18 cellular contexts compared by ENCODE assay signal in the genomic region with DNA sequence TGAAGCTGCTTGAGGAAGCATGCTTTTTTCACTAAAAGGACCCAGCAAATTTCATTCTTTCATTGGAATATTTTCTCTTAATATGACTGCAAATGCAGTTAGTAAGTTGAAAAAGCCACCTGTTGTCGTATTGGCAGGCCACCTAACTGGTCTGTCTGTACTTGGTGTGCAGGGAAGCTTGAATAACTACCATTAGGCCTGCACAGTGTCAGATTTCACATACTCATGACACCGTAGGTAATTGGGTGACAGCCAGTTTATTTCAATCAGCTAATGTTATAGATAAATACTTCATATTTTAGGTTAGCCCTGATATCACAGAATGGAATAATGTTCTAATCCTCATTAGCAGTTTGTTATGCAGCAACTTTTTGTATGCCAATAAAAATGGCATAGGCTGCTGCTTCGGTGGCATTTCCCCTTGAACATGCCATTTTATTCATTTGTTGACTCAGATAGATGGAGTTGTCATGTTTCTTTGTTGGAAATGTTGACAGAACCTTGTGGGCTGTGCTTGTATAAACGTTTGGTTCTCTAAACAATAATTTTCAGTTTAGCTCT.
A peak's percentile ranks its signal among the peaks of the same experiment; 100 is the strongest.
DNase-seq lines count a peak whose midpoint lies in the region; ATAC-seq and TF ChIP-seq lines count a peak whose summit lies in the region.
"Had no signal": no experiment of that assay in that cellular context is flagged by ENCODE, and none has a peak within 500 bp of the region (broad histone marks: within the 10 kb centered on the region; RNA-seq: fewer than 3 reads in every experiment).

No MANE protein-coding gene starts in this region.

- no peak for TF ChIP-seq EP300 in tibial nerve (IDR thresholded peaks at IDR 0.05)

- no peaks in the 10 kb centered on the region for H3K36me3 ChIP-seq in tibial nerve
- H3K36me3 ChIP-seq: Peyer's patch had no signal

- H3K4me3 ChIP-seq in tibial nerve, result no peak overlapping the region
- H3K4me3 ChIP-seq: body of pancreas, coronary artery, Peyer's patch had no signal

- peaks cover 0 to 8% of the 10 kb centered on the region in 2 donors for H3K27me3 ChIP-seq in tibial nerve
- H3K27me3 ChIP-seq: body of pancreas, Peyer's patch had no signal

- WGBS in tibial nerve, 2 donors, result 55 to 56% methylated on average over 4 of the region's 4 CpGs

- H3K27me3 Mint-ChIP-seq in stimulated activated naive B cell treated with anti-CD40 and anti-IgM and Interleukin-4, amounts not matched to agents 10 μg/mL and 1 μg/mL and 100 μg/mL, for 72 hours, result no peaks in the 10 kb centered on the region
- H3K27me3 Mint-ChIP-seq: activated naive CD4-positive, alpha-beta T cell treated with anti-CD3 and anti-CD28 coated beads, Interleukin-2, amount 50 U/mL, for 24 hours; CD4-positive, alpha-beta T cell had no signal

- no peak overlapping the region for H3K4me3 Mint-ChIP-seq in stimulated activated naive B cell treated with anti-CD40 and anti-IgM and Interleukin-4, amounts not matched to agents 10 μg/mL and 1 μg/mL and 100 μg/mL, for 72 hours
- H3K4me3 Mint-ChIP-seq: activated naive CD4-positive, alpha-beta T cell treated with anti-CD3 and anti-CD28 coated beads, Interleukin-2, amount 50 U/mL, for 24 hours; CD4-positive, alpha-beta T cell; natural killer cell had no signal

- no peaks in the 10 kb centered on the region for H3K9me3 Mint-ChIP-seq in stimulated activated naive B cell treated with anti-CD40 and anti-IgM and Interleukin-4, amounts not matched to agents 10 μg/mL and 1 μg/mL and 100 μg/mL, for 72 hours
- H3K9me3 Mint-ChIP-seq: activated naive CD4-positive, alpha-beta T cell treated with anti-CD3 and anti-CD28 coated beads, Interleukin-2, amount 50 U/mL, for 24 hours; CD4-positive, alpha-beta T cell; natural killer cell had no signal

- no peak for TF ChIP-seq POLR2A in tibial nerve (IDR thresholded peaks at IDR 0.05)

- H3K4me1 ChIP-seq in tibial nerve, result no peaks in the 10 kb centered on the region
- H3K4me1 ChIP-seq: body of pancreas, Peyer's patch had no signal

- DNase-seq in Ammon's horn (ENCODE audit: low spot score) (peak; percentile 1), NCI-H1105 (lab: John Stamatoyannopoulos, UW) (peak; percentile 82), NCI-H2171 (lab: John Stamatoyannopoulos, UW) (peak; percentile 37), SHP77 treated with DMSO at 0.1 percent for 48 hours (lab: John Stamatoyannopoulos, UW) (peak; percentile 35), GM10266 (ENCODE audit: extremely low spot score) (no peak), tibial nerve (ENCODE audit: low spot score in 2 of 2) (no peak)
- DNase-seq in stimulated activated naive B cell treated with anti-CD40 and anti-IgM and Interleukin-4, amounts not matched to agents 10 μg/mL and 1 μg/mL and 100 μg/mL, for 72 hours, result no peak
- DNase-seq: activated T-cell treated with anti-CD3 and anti-CD28 coated beads, Interleukin-2, amount 50 U/mL, for 1 hour; CD4-positive, alpha-beta T cell; GF-D8; Karpas-422; natural killer cell; Peyer's patch; stimulated activated naive CD8-positive, alpha-beta T cell treated with anti-CD3 and anti-CD28 coated beads, Interleukin-15, Interleukin-2, amounts not matched to agents 100 U/mL and 50 U/mL, for 24 hours had no signal

- ATAC-seq in HG03354 (IDR thresholded peaks at IDR 0.05; ENCODE audit: poor library complexity, severe bottlenecking, unreplicated experiment), result no peak
- no peak for ATAC-seq in stimulated activated naive B cell treated with anti-CD40 and anti-IgM and Interleukin-4, amounts not matched to agents 10 μg/mL and 1 μg/mL and 100 μg/mL, for 72 hours (replicated peaks)
- ATAC-seq: body of pancreas; natural killer cell; stimulated activated naive CD8-positive, alpha-beta T cell treated with anti-CD3 and anti-CD28 coated beads, Interleukin-15, Interleukin-2, amounts not matched to agents 100 U/mL and 50 U/mL, for 24 hours had no signal

- H3K9me3 ChIP-seq in tibial nerve, result no peaks in the 10 kb centered on the region
- H3K9me3 ChIP-seq: body of pancreas, Peyer's patch had no signal

- H3K36me3 Mint-ChIP-seq in stimulated activated naive B cell treated with anti-CD40 and anti-IgM and Interleukin-4, amounts not matched to agents 10 μg/mL and 1 μg/mL and 100 μg/mL, for 72 hours, result no peaks in the 10 kb centered on the region
- H3K36me3 Mint-ChIP-seq: natural killer cell had no signal

- H3K4me1 Mint-ChIP-seq in stimulated activated naive B cell treated with anti-CD40 and anti-IgM and Interleukin-4, amounts not matched to agents 10 μg/mL and 1 μg/mL and 100 μg/mL, for 72 hours, result peaks cover 2 to 4% of the 10 kb centered on the region in 2 donors
- H3K4me1 Mint-ChIP-seq: activated naive CD4-positive, alpha-beta T cell treated with anti-CD3 and anti-CD28 coated beads, Interleukin-2, amount 50 U/mL, for 24 hours; natural killer cell had no signal

- no peak overlapping the region for H3K27ac ChIP-seq in tibial nerve
- H3K27ac ChIP-seq: body of pancreas, coronary artery, Peyer's patch had no signal

- no peak overlapping the region for H3K27ac Mint-ChIP-seq in stimulated activated naive B cell treated with anti-CD40 and anti-IgM and Interleukin-4, amounts not matched to agents 10 μg/mL and 1 μg/mL and 100 μg/mL, for 72 hours
- H3K27ac Mint-ChIP-seq: activated naive CD4-positive, alpha-beta T cell treated with anti-CD3 and anti-CD28 coated beads, Interleukin-2, amount 50 U/mL, for 24 hours; CD4-positive, alpha-beta T cell; natural killer cell had no signal

- TF ChIP-seq CTCF in GM10266 (IDR thresholded peaks at IDR 0.05; ENCODE audit: control insufficient read depth, insufficient read depth, low read depth, missing control alignments) (no peak), tibial nerve (IDR thresholded peaks at IDR 0.05) (no peak)

Comparison
In these comparisons a context has a peak if more than half of its experiments do, and no peak if none do; other contexts are left out.
1. DNase-seq: peak in Ammon's horn (single experiment), NCI-H1105 (single experiment), NCI-H2171 (single experiment) and SHP77 treated with DMSO at 0.1 percent for 48 hours (single experiment); none in GM10266 (single experiment), tibial nerve (0 of 2) and stimulated activated naive B cell treated with anti-CD40 and anti-IgM and Interleukin-4, amounts not matched to agents 10 μg/mL and 1 μg/mL and 100 μg/mL, for 72 hours (single experiment).